ENCODE assay signal across 8 cellular contexts in the genomic region with DNA sequence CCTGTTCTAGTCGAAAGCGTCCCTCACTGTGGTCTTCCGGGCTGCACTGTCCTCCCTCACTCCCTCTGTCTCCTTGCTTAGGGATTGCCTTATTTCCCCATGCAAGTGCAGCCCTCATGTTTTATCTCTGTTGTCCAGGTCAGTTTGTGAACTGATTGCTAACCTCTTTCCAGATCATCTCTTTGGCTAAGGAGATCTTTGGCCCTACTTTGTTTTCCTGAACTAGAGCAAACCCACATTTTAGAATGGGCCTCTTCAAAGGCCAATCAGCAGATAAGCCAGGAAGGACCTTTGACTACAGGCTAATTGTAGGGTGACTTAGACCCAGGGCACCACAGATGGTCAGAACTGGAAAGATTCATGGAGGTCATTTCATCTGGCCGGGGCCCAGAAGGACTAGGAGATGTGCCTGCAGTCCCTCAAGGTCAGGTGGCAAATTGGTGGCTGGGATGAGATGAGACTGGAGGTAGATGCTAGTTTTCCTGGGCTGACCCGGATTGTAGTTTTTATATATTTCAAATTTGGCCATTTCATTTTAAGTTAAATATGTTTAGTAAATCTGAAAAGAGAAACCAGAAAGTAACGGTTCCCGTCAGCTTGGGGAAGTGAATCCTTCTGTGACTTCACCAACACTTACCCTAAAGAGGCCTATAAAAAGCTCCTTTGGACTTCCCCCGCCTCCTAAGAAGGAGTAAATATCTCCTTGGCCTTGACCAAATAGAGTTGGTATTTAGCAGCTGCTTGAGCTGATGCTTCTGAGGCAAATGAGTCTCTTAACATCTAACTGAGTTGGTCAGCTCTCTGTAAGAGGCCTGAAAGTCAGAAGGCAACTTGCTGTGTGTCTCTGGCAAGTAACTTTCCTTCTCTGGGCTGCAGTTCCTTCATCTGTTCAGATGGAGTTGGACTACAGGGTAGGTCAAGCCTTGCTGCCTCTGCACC. TPM values are rescaled to one million over a fixed set of nuclear protein-coding genes. Genes with fewer than 3 reads are reported as not detected.
A peak's percentile ranks its signal among the peaks of the same experiment; 100 is the strongest.
DNase-seq lines count a peak whose midpoint lies in the region; ATAC-seq lines count a peak whose summit lies in the region.

No MANE protein-coding gene starts in this region.

- H3K4me1 Mint-ChIP-seq in activated CD8-positive, alpha-beta memory T cell treated with anti-CD3 and anti-CD28 coated beads, Interleukin-2, amount 10 ng/mL, durations not matched to agents 7 days and 5 days, result peaks cover 30% of the 10 kb centered on the region
- peaks cover 8% of the 10 kb centered on the region for H3K4me1 Mint-ChIP-seq in T-helper 17 cell

- peak overlapping the region; percentile 81 for H3K27ac Mint-ChIP-seq in activated CD8-positive, alpha-beta memory T cell treated with anti-CD3 and anti-CD28 coated beads, Interleukin-2, amount 10 ng/mL, durations not matched to agents 7 days and 5 days
- peak overlapping the region; percentile 68 for H3K27ac Mint-ChIP-seq in T-helper 17 cell

- H3K9me3 Mint-ChIP-seq in activated CD8-positive, alpha-beta memory T cell treated with anti-CD3 and anti-CD28 coated beads, Interleukin-2, amount 10 ng/mL, durations not matched to agents 7 days and 5 days (ENCODE audit: low read depth), result no peaks in the 10 kb centered on the region

- peak overlapping the region; percentile 95 for H3K27ac ChIP-seq in muscle layer of duodenum (ENCODE audit: low read length)

- ATAC-seq in activated CD8-positive, alpha-beta memory T cell treated with anti-CD3 and anti-CD28 coated beads, Interleukin-2, amount 10 ng/mL, durations not matched to agents 7 days and 5 days, result peak; percentile 45
- peak; percentile 57 for ATAC-seq in HG02970 (IDR thresholded peaks at IDR 0.05; ENCODE audit: low FRiP score, unreplicated experiment)
- ATAC-seq in T-helper 17 cell, result peak; percentile 70

- H3K36me3 ChIP-seq in muscle layer of duodenum (ENCODE audit: control insufficient read depth in 1 of 2, insufficient read depth in 2 of 2, low read length in 2 of 2), result no peaks in the 10 kb centered on the region

- H3K27me3 Mint-ChIP-seq in activated CD8-positive, alpha-beta memory T cell treated with anti-CD3 and anti-CD28 coated beads, Interleukin-2, amount 10 ng/mL, durations not matched to agents 7 days and 5 days, result no peaks in the 10 kb centered on the region
- no peaks in the 10 kb centered on the region for H3K27me3 Mint-ChIP-seq in T-helper 17 cell

- H3K4me3 ChIP-seq in muscle layer of duodenum (ENCODE audit: low read depth in 1 of 2, low read length in 2 of 2), result no peak overlapping the region

- peaks cover 0 to 6% of the 10 kb centered on the region in 2 donors for H3K4me1 ChIP-seq in muscle layer of duodenum (ENCODE audit: control insufficient read depth in 1 of 2, insufficient read depth in 2 of 2, low read length in 2 of 2)

- peaks cover 3% of the 10 kb centered on the region for H3K36me3 Mint-ChIP-seq in activated CD8-positive, alpha-beta memory T cell treated with anti-CD3 and anti-CD28 coated beads, Interleukin-2, amount 10 ng/mL, durations not matched to agents 7 days and 5 days
- no peaks in the 10 kb centered on the region for H3K36me3 Mint-ChIP-seq in T-helper 17 cell (ENCODE audit: low read depth)

- no peaks in the 10 kb centered on the region for H3K27me3 ChIP-seq in muscle layer of duodenum (ENCODE audit: low read depth, low read length)

- CTCF ChIA-PET in activated CD8-positive, alpha-beta memory T cell treated with anti-CD3 and anti-CD28 coated beads, Interleukin-2, amount 10 ng/mL, durations not matched to agents 7 days and 5 days (lab: Charles Lee), result interaction anchor here (0.7 to 1.6 kb wide), 8 partner anchors 25 to 221 kb away, joined by 3 to 10 read pairs (median 4); a partner anchor contains a TSS

- H3K4me3 Mint-ChIP-seq in activated CD8-positive, alpha-beta memory T cell treated with anti-CD3 and anti-CD28 coated beads, Interleukin-2, amount 10 ng/mL, durations not matched to agents 7 days and 5 days, result peak overlapping the region; percentile 41
- peak overlapping the region; percentile 25 for H3K4me3 Mint-ChIP-seq in T-helper 17 cell

- peak; percentile 47 for DNase-seq in activated CD8-positive, alpha-beta memory T cell treated with anti-CD3 and anti-CD28 coated beads, Interleukin-2, amount 10 ng/mL, durations not matched to agents 7 days and 5 days
- DNase-seq in activated CD8-positive, alpha-beta memory T cell treated with anti-CD3 and anti-CD28 coated beads, Interleukin-2, amount 50 U/mL, for 4 hours, result no peak
- DNase-seq in T-helper 17 cell (no peak), AML-193 (lab: John Stamatoyannopoulos, UW) (no peak), NCI-H748 (lab: John Stamatoyannopoulos, UW; ENCODE audit: unreplicated experiment) (no peak), NCI-H82 (lab: John Stamatoyannopoulos, UW) (no peak)

- H3K9me3 ChIP-seq in T-helper 17 cell (ENCODE audit: control insufficient read depth, low read length, poor library complexity, severe bottlenecking) (no peaks in the 10 kb centered on the region), muscle layer of duodenum (ENCODE audit: control insufficient read depth in 1 of 2, low read length in 2 of 2) (no peaks in the 10 kb centered on the region)

RNA-seq across cellular contexts. Expression of a gene that starts 6.3 kb away (rescaled TPM):
- 10 to 100 TPM; 46.3 to 66.4 TPM for total RNA-seq in activated CD8-positive, alpha-beta memory T cell treated with anti-CD3 and anti-CD28 coated beads, Interleukin-2, amount 10 ng/mL, durations not matched to agents 7 days and 5 days
- total RNA-seq in T-helper 17 cell, result 10 to 100 TPM; 13.7 to 15.1 TPM

RNA-seq across cellular contexts. Expression of a gene that starts 24.5 kb away (rescaled TPM):
- total RNA-seq in activated CD8-positive, alpha-beta memory T cell treated with anti-CD3 and anti-CD28 coated beads, Interleukin-2, amount 10 ng/mL, durations not matched to agents 7 days and 5 days, result 10 to 100 TPM; 56.9 to 58.5 TPM
- 10 to 100 TPM; 27.0 to 35.0 TPM for total RNA-seq in T-helper 17 cell

RNA-seq across cellular contexts. Expression of a gene that starts 33.8 kb away (rescaled TPM):
- total RNA-seq in activated CD8-positive, alpha-beta memory T cell treated with anti-CD3 and anti-CD28 coated beads, Interleukin-2, amount 10 ng/mL, durations not matched to agents 7 days and 5 days, result 10 to 100 TPM; 49.5 to 56.9 TPM
- 10 to 100 TPM; 33.9 to 35.6 TPM for total RNA-seq in T-helper 17 cell

RNA-seq across cellular contexts. Expression of a gene that starts 34.1 kb away (rescaled TPM):
- 10 to 100 TPM; 84.6 to 90.2 TPM for total RNA-seq in activated CD8-positive, alpha-beta memory T cell treated with anti-CD3 and anti-CD28 coated beads, Interleukin-2, amount 10 ng/mL, durations not matched to agents 7 days and 5 days
- total RNA-seq in T-helper 17 cell, result 10 to 100 TPM; 85.4 to 89.1 TPM
